In the genomic region with DNA sequence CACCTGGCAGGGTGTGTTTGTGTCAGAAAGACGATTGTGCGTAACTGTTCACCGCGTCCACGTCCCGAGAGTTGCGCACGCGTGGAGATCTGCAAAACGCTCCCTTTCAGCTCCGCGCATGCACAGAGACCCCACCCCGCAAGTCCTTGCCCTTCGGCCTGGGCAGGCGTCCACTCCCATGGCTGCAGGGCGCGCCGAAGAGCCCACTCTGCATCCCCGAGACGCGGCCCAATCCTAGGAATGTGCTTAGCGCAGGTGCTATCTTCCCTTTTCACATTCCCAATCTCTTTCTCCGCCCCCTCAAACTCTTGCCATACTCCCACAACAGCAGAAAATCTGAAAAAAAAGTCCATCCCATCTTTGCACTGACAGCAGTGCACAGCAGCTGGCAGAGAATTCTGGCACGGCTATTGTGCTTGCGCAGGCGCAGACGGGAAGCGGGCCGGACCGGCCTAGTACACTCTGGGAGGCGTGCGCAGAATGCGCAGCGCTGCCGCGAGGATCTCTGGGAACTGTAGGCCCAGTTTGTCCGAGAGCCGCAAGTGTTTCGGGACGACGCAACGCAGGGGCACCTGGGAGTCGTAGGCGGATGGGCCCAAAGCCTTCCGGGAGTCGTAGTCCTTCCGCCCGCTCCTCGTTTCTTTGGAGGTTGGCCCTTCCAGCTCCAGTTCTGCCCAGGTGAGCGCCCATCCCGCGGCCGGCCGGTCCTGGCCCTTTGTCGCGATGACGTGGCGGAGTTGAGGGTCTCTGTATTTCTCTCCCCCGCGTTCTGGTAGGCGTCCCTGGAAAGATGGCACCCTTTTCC, we compare ENCODE assay signal across 8 cellular contexts. TPM values are rescaled to one million over a fixed set of nuclear protein-coding genes. Genes with fewer than 3 reads are reported as not detected.
DNase-seq lines count a peak whose midpoint lies in the region; ATAC-seq and TF ChIP-seq lines count a peak whose summit lies in the region.

No MANE protein-coding gene starts in this region.

- WGBS in prostate gland: under 1% methylated on average over 61 of the region's 61 CpGs
- under 1% methylated on average over 61 of the region's 61 CpGs for WGBS in urinary bladder

- intact Hi-C loops in ascending aorta (cut with DNase I): loop anchor here (1.0 to 10.0 kb wide), 6 partner anchors 23 to 789 kb away; partner anchors contain the start of genes CLDND2, CTU1, ETFB and ZNF175
- intact Hi-C loops in prostate gland (cut with DNase I): loop anchor here (2.0 to 5.0 kb wide), 3 partner anchors 23 to 487 kb away; partner anchors contain the start of genes CTU1, SPACA6 and ZNF175

- H3K4me3 ChIP-seq in ascending aorta (peak overlapping the region; percentile 71 to 84), right atrium auricular region (peak overlapping the region; percentile 58 to 70), prostate gland (peak overlapping the region; percentile 51 to 64), urinary bladder (ENCODE audit: low read depth, low read length) (peak overlapping the region; percentile 49)

- DNase-seq in NCI-H1694 (lab: John Stamatoyannopoulos, UW) (peak; percentile 94), T-helper 2 cell (peak; percentile 90 to 98 (median 93)), ascending aorta (ENCODE audit: low spot score in 2 of 2) (peak; percentile 91 to 99), right atrium auricular region (ENCODE audit: low spot score) (peak; percentile 96), prostate gland (ENCODE audit: low spot score) (peak; percentile 98)

- H3K9me3 ChIP-seq in ascending aorta: peaks cover 0 to 8% of the 10 kb centered on the region in 2 donors
- no peaks in the 10 kb centered on the region for H3K9me3 ChIP-seq in right atrium auricular region
- no peaks in the 10 kb centered on the region for H3K9me3 ChIP-seq in prostate gland

- H3K27me3 ChIP-seq in ascending aorta (no peaks in the 10 kb centered on the region), right atrium auricular region (no peaks in the 10 kb centered on the region), prostate gland (replicated peaks; ENCODE audit: insufficient read depth) (no peaks in the 10 kb centered on the region)

- H3K4me1 ChIP-seq in ascending aorta: peaks cover 10 to 11% of the 10 kb centered on the region in 2 donors
- peaks cover 0 to 17% of the 10 kb centered on the region in 2 donors for H3K4me1 ChIP-seq in right atrium auricular region
- H3K4me1 ChIP-seq in prostate gland (replicated peaks): peaks cover 3% of the 10 kb centered on the region
- H3K4me1 ChIP-seq in urinary bladder (ENCODE audit: insufficient read depth): no peaks in the 10 kb centered on the region

- ATAC-seq in HG02884 (IDR thresholded peaks at IDR 0.05; ENCODE audit: unreplicated experiment): peak; percentile 99

- peak overlapping the region in 1 of 2 donors; percentile 58 for H3K27ac ChIP-seq in ascending aorta
- peak overlapping the region; percentile 41 to 67 for H3K27ac ChIP-seq in right atrium auricular region
- peak overlapping the region; percentile 32 to 34 for H3K27ac ChIP-seq in prostate gland
- H3K27ac ChIP-seq in urinary bladder (ENCODE audit: low read depth): no peak overlapping the region

- no peaks in the 10 kb centered on the region for H3K36me3 ChIP-seq in ascending aorta
- no peaks in the 10 kb centered on the region for H3K36me3 ChIP-seq in right atrium auricular region
- no peaks in the 10 kb centered on the region for H3K36me3 ChIP-seq in prostate gland
- no peaks in the 10 kb centered on the region for H3K36me3 ChIP-seq in urinary bladder (ENCODE audit: insufficient read depth)

- peak; percentile 60 for TF ChIP-seq POLR2A in GM15510 (IDR thresholded peaks at IDR 0.05; ENCODE audit: borderline replicate concordance, extremely low read depth, insufficient read length)
- no peak for TF ChIP-seq POLR2A in prostate gland (IDR thresholded peaks at IDR 0.05)

- no peak for TF ChIP-seq CTCF in ascending aorta (IDR thresholded peaks at IDR 0.05)
- no peak for TF ChIP-seq CTCF in right atrium auricular region (IDR thresholded peaks at IDR 0.05)
- TF ChIP-seq CTCF in prostate gland (IDR thresholded peaks at IDR 0.05): peak in 2 of 4 experiments; percentile 15 to 17

RNA-seq across cellular contexts. Expression of gene ZNF175, which starts 23.1 kb away (rescaled TPM):
- 6.1 TPM for total RNA-seq in ascending aorta
- 1 to 10 TPM; 3.0 to 4.6 TPM for total RNA-seq in right atrium auricular region
- 1 to 10 TPM; 4.3 to 9.0 TPM for total RNA-seq in prostate gland
- 10.2 TPM for total RNA-seq in urinary bladder
- polyA plus RNA-seq in urinary bladder: 4.9 TPM

RNA-seq across cellular contexts. Expression of gene SIGLEC5, which starts 36.0 kb away (rescaled TPM):
- total RNA-seq in ascending aorta (not detected), right atrium auricular region (1 to 10 TPM in 1 of 2 donors, not detected in 1; 1.7 TPM), prostate gland (not detected), urinary bladder (0.32 TPM)
- polyA plus RNA-seq in urinary bladder: 0.47 TPM

RNA-seq across cellular contexts. Expression of gene SIGLEC14, which starts 52.5 kb away (rescaled TPM):
- total RNA-seq in ascending aorta (0.75 TPM), right atrium auricular region (under 1 TPM; 0.26 to 0.31 TPM), prostate gland (1 to 10 TPM; 1.8 to 8.0 TPM), urinary bladder (1.2 TPM)
- polyA plus RNA-seq in urinary bladder: 4.4 TPM
